In genomic region chr6:15447546-15448232, GRCh38 we compare ENCODE assay signal across 1 cellular context.
TF ChIP-seq lines count a peak whose summit lies in the region.

No MANE protein-coding gene starts in this region.

TF ChIP-seq in GM23338, 12 proteins besides CTCF, POLR2A, EP300 and RAD21 (continued from another document):
- no peak for TF ChIP-seq REST (IDR thresholded peaks at IDR 0.05; ENCODE audit: unreplicated experiment)
- no peak for TF ChIP-seq CREB1 (CRISPR knock-in tag; IDR thresholded peaks at IDR 0.05; ENCODE audit: low read depth)
- TF ChIP-seq ZNF462 (CRISPR knock-in tag; IDR thresholded peaks at IDR 0.05) = no peak
- no peak for TF ChIP-seq ZNF114 (CRISPR knock-in tag; IDR thresholded peaks at IDR 0.05)
- TF ChIP-seq ETS1 (IDR thresholded peaks at IDR 0.05) = no peak
- TF ChIP-seq NANOG (IDR thresholded peaks at IDR 0.05; ENCODE audit: borderline replicate concordance) = no peak
- TF ChIP-seq JUNB (IDR thresholded peaks at IDR 0.05; ENCODE audit: unreplicated experiment) = no peak
- TF ChIP-seq EZH2phosphoT487 (IDR thresholded peaks at IDR 0.05; ENCODE audit: unreplicated experiment) = no peak
- no peak for TF ChIP-seq ZNF331 (CRISPR knock-in tag; IDR thresholded peaks at IDR 0.05; ENCODE audit: low read depth)
- no peak for TF ChIP-seq STAT1 (IDR thresholded peaks at IDR 0.05; ENCODE audit: unreplicated experiment)
- TF ChIP-seq EZH2 (IDR thresholded peaks at IDR 0.05; ENCODE audit: low read depth, unreplicated experiment) = no peak
